1 cellular context compared by ENCODE assay signal in the genomic region with DNA sequence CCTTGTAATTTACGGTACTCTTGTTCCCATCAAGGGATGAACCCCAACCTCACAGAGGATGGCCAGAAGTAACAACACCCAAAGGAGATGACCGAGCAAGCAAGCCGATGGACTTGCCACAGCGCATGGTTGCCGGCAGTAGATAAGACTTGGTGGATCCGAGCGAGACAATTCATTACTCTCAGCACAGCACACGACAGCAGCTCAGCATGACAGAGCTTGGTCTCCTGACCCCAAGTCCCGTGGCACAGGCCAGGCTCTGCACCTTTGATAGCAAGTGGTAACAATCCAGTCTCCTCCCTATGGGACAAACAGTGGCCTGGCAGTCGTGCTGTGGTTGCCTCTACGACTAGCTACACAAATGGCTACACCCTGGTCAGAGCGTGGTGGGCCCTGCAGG.
TF ChIP-seq lines count a peak whose summit lies in the region.

No MANE protein-coding gene starts in this region.

TF ChIP-seq in SK-N-SH treated with all-trans-retinoic acid at 6 μM for 48 hours, 23 proteins besides CTCF, POLR2A, EP300 and RAD21 (continued from another document):
- TF ChIP-seq, protein P1, sequence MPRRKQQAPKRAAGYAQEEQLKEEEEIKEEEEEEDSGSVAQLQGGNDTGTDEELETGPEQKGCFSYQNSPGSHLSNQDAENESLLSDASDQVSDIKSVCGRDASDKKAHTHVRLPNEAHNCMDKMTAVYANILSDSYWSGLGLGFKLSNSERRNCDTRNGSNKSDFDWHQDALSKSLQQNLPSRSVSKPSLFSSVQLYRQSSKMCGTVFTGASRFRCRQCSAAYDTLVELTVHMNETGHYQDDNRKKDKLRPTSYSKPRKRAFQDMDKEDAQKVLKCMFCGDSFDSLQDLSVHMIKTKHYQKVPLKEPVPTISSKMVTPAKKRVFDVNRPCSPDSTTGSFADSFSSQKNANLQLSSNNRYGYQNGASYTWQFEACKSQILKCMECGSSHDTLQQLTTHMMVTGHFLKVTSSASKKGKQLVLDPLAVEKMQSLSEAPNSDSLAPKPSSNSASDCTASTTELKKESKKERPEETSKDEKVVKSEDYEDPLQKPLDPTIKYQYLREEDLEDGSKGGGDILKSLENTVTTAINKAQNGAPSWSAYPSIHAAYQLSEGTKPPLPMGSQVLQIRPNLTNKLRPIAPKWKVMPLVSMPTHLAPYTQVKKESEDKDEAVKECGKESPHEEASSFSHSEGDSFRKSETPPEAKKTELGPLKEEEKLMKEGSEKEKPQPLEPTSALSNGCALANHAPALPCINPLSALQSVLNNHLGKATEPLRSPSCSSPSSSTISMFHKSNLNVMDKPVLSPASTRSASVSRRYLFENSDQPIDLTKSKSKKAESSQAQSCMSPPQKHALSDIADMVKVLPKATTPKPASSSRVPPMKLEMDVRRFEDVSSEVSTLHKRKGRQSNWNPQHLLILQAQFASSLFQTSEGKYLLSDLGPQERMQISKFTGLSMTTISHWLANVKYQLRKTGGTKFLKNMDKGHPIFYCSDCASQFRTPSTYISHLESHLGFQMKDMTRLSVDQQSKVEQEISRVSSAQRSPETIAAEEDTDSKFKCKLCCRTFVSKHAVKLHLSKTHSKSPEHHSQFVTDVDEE (CRISPR knock-in tag; IDR thresholded peaks at IDR 0.05) = no peak
- TF ChIP-seq ZFP3 (CRISPR knock-in tag; IDR thresholded peaks at IDR 0.05) (no peak), OSR1 (CRISPR knock-in tag; IDR thresholded peaks at IDR 0.05) (no peak)
